9 cellular contexts compared by ENCODE assay signal in the genomic region with DNA sequence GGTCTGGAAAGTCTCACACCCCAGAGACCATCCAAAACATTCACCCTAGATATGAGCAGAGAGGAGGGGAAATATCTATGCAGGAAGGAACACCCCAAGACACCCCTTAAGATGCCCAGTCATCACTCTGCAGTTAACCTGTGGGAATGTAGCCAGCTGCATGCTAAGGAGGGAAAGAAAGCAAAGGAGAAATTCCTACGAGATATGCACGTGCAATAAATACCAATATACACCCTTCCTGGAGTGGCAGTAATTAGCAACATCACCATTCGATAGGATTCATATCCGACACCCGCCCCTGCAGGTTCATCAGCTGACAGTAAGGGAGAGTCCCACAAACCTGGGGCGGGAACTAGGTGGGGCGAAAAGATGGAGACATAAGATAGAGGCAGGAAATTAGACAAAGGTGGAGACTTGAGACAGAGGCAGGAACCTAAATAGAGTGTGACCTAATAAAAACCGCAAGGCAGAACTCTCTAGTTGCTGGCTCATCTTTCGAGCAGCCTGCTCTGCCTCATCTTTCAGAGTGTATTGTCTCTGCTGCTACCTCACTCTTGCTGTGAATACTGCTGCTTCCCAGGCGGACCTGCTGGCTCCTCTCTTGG. TPM values are rescaled to one million over a fixed set of nuclear protein-coding genes. Genes with fewer than 3 reads are reported as not detected.
A peak's percentile ranks its signal among the peaks of the same experiment; 100 is the strongest.
DNase-seq lines count a peak whose midpoint lies in the region; ATAC-seq, FAIRE-seq and TF ChIP-seq lines count a peak whose summit lies in the region.
"Had no signal": no experiment of that assay in that cellular context is flagged by ENCODE, and none has a peak within 500 bp of the region (broad histone marks: within the 10 kb centered on the region; RNA-seq: fewer than 3 reads in every experiment).

No MANE protein-coding gene starts in this region.

- POLR2A ChIA-PET in HEK293 (lab: Yijun Ruan, JAX): interaction anchor here (1.1 kb wide), 1 partner anchor 215 kb away, joined by 3 read pairs; a partner anchor contains a TSS
- POLR2A ChIA-PET in K562 (lab: Yijun Ruan, JAX): no interaction called here

- H3K27me3 ChIP-seq in K562 (ENCODE audit: control insufficient read depth in 2 of 2, insufficient read depth in 2 of 2, low read length in 2 of 2): peaks cover 10 to 44% of the 10 kb centered on the region in 2 experiments; a peak in 4 of 5 replicates
- H3K27me3 ChIP-seq in HAP-1 (ENCODE audit: low read depth): 0 out of 2 replicates have a peak, but pooled peaks cover 3% of the 10 kb centered on the region

- DNase-seq in K562 (ENCODE audit: extremely low read depth in 1 of 4, low spot score in 3 of 4) (peak in 2 of 4 experiments; percentile 30 to 31), GM19240 (ENCODE audit: insufficient read length, low spot score) (no peak), HAP-1 (ENCODE audit: low spot score in 2 of 2) (no peak)
- peak; percentile 64 for DNase-seq in stimulated activated CD4-positive, alpha-beta T cell treated with anti-CD3 and anti-CD28 coated beads, Interleukin-15, amount 100 ng/mL, for 24 hours

- no peak for TF ChIP-seq EP300 in K562 (IDR thresholded peaks at IDR 0.05; ENCODE audit: low read length)

- H3K9me1 ChIP-seq in K562 (ENCODE audit: control insufficient read depth, insufficient read depth, low read length): no peaks in the 10 kb centered on the region

- TF ChIP-seq CTCF in HEK293 (tag by site-specific recombination; IDR thresholded peaks at IDR 0.05): no peak
- TF ChIP-seq CTCF in K562 (IDR thresholded peaks at IDR 0.05 in 2 of 3, conservative IDR thresholded peaks at IDR 0.05 in 1 of 3; ENCODE audit: insufficient read depth in 2 of 3, low read depth in 1 of 3, low read length in 3 of 3): no peak

- CTCF ChIA-PET in HEK293 (lab: Yijun Ruan, JAX): interaction anchor here (0.6 to 1.1 kb wide), 2 partner anchors 58 to 136 kb away, joined by 3 read pairs; no protein-coding TSS in a partner anchor
- CTCF ChIA-PET in K562 (lab: Yijun Ruan, JAX; ENCODE audit: low intra/inter-chr PET ratio): no interaction called here

- H3K4me3 Mint-ChIP-seq in T-helper 1 cell treated with Interleukin-12 subunit alpha and Interleukin-12 subunit beta and Interleukin-4 antibody, amounts not matched to agents 30 μg/mL and 1 μg/mL, for 36 hours: no peak overlapping the region

- in situ Hi-C loops in K562 (cut with MboI): loop anchor here (5.0 kb wide), 1 partner anchor 83 kb away; no protein-coding TSS in a partner anchor
- in situ Hi-C loops in HAP-1 (cut with MboI; ENCODE audit: low sequenced_read_pairs): no loop called here

- no peaks in the 10 kb centered on the region for H3K79me2 ChIP-seq in K562 (ENCODE audit: control insufficient read depth, insufficient read depth, low read length)

- WGBS in K562 (ENCODE audit: insufficient coverage, low coverage, missing lambda C conversion rate): 1% methylated on average over 10 of the region's 10 CpGs

- H4K20me1 ChIP-seq in K562 (replicated peaks; ENCODE audit: control insufficient read depth, insufficient read depth, low read length): 0 out of 2 replicates have a peak, but pooled peaks cover 9% of the 10 kb centered on the region

- no peak overlapping the region for H3K9ac ChIP-seq in K562 (ENCODE audit: insufficient read depth in 1 of 2, low read depth in 2 of 2, low read length in 2 of 2)

- H3K4me2 ChIP-seq in K562 (ENCODE audit: insufficient read depth, low read length): no peak overlapping the region

- peaks cover 20% of the 10 kb centered on the region for H3K27me3 Mint-ChIP-seq in T-helper 1 cell treated with Interleukin-12 subunit alpha and Interleukin-12 subunit beta and Interleukin-4 antibody, amounts not matched to agents 30 μg/mL and 1 μg/mL, for 36 hours (ENCODE audit: low read depth)

- H3K36me3 Mint-ChIP-seq in T-helper 1 cell treated with Interleukin-12 subunit alpha and Interleukin-12 subunit beta and Interleukin-4 antibody, amounts not matched to agents 30 μg/mL and 1 μg/mL, for 36 hours (ENCODE audit: low read depth): no peaks in the 10 kb centered on the region

- no peak overlapping the region for H2AFZ ChIP-seq in K562 (ENCODE audit: low read depth, low read length)

- H3K4me1 ChIP-seq in HEK293 (ENCODE audit: control insufficient read depth, insufficient read depth, low read length) (peaks cover 13% of the 10 kb centered on the region), K562 (replicated peaks in 1 of 2; ENCODE audit: control insufficient read depth in 2 of 2, insufficient read depth in 2 of 2, low read length in 2 of 2) (no peaks in the 10 kb centered on the region; a peak in 1 of 5 replicates), HAP-1 (no peaks in the 10 kb centered on the region)

- H3K4me1 Mint-ChIP-seq in T-helper 1 cell treated with Interleukin-12 subunit alpha and Interleukin-12 subunit beta and Interleukin-4 antibody, amounts not matched to agents 30 μg/mL and 1 μg/mL, for 36 hours (ENCODE audit: low read depth): peaks cover 35% of the 10 kb centered on the region

- no peak for TF ChIP-seq RAD21 in K562 (CRISPR knock-in tag; conservative IDR thresholded peaks at IDR 0.05 in 1 of 2, IDR thresholded peaks at IDR 0.05 in 1 of 2)

- no peak overlapping the region for H3K4me3 ChIP-seq in HEK293 (ENCODE audit: low read depth, low read length)
- H3K4me3 ChIP-seq in K562: no peak overlapping the region
- no peak overlapping the region for H3K4me3 ChIP-seq in HAP-1
- H3K4me3 ChIP-seq: lung had no signal

- H3K9me3 ChIP-seq in HEK293 (ENCODE audit: control insufficient read depth, insufficient read depth, low read depth, low read length) (no peaks in the 10 kb centered on the region), K562 (replicated peaks; ENCODE audit: control insufficient read depth, insufficient read depth, low read depth, low read length) (no peaks in the 10 kb centered on the region), HAP-1 (no peaks in the 10 kb centered on the region)

- intact Hi-C loops in K562 (cut with micrococcal nuclease): no loop called here

- no TSS peak for BruUV-seq in K562 (replicated peaks; lab: Mats Ljungman, UMichigan)

- ATAC-seq in K562 (peak; percentile 68), HG03280 (IDR thresholded peaks at IDR 0.05; ENCODE audit: unreplicated experiment) (no peak), GM21825 (IDR thresholded peaks at IDR 0.05; ENCODE audit: unreplicated experiment) (no peak)

- no peak for FAIRE-seq in K562 (lab: Jason Lieb, UNC)

- no peak overlapping the region for H3K27ac ChIP-seq in HEK293 (ENCODE audit: extremely low read depth, low read depth, low read length)
- no peak overlapping the region for H3K27ac ChIP-seq in K562 (ENCODE audit: extremely low read depth, low read depth, low read length)

- no peaks in the 10 kb centered on the region for H3K9me3 Mint-ChIP-seq in T-helper 1 cell treated with Interleukin-12 subunit alpha and Interleukin-12 subunit beta and Interleukin-4 antibody, amounts not matched to agents 30 μg/mL and 1 μg/mL, for 36 hours

- no peak for TF ChIP-seq POLR2A in K562 (conservative IDR thresholded peaks at IDR 0.05)

- peak overlapping the region; percentile 36 for H3K27ac Mint-ChIP-seq in T-helper 1 cell treated with Interleukin-12 subunit alpha and Interleukin-12 subunit beta and Interleukin-4 antibody, amounts not matched to agents 30 μg/mL and 1 μg/mL, for 36 hours

- H3K36me3 ChIP-seq in HEK293 (ENCODE audit: control insufficient read depth in 2 of 2, insufficient read depth in 1 of 2, low read length in 2 of 2): no peaks in the 10 kb centered on the region
- H3K36me3 ChIP-seq in K562 (ENCODE audit: control insufficient read depth, insufficient read depth, low read length): no peaks in the 10 kb centered on the region
- no peaks in the 10 kb centered on the region for H3K36me3 ChIP-seq in HAP-1 (replicated peaks)

TF ChIP-seq in HEK293, 187 proteins besides CTCF, POLR2A, EP300 and RAD21 (continues in another document):
- TF ChIP-seq, protein P1, sequence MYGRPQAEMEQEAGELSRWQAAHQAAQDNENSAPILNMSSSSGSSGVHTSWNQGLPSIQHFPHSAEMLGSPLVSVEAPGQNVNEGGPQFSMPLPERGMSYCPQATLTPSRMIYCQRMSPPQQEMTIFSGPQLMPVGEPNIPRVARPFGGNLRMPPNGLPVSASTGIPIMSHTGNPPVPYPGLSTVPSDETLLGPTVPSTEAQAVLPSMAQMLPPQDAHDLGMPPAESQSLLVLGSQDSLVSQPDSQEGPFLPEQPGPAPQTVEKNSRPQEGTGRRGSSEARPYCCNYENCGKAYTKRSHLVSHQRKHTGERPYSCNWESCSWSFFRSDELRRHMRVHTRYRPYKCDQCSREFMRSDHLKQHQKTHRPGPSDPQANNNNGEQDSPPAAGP (tag by site-specific recombination; IDR thresholded peaks at IDR 0.05): peak; percentile 83; the same call in 1 of the 2 replicates
- TF ChIP-seq ZNF785 (tag by site-specific recombination; IDR thresholded peaks at IDR 0.05): no peak

TF ChIP-seq in K562, 482 proteins besides CTCF, POLR2A, EP300 and RAD21 (continues in another document):
- TF ChIP-seq MEF2A (IDR thresholded peaks at IDR 0.05; ENCODE audit: control insufficient read depth, low read depth, low read length) (peak; percentile 73; the same call in 1 of the 2 replicates), JUND (IDR thresholded peaks at IDR 0.05; ENCODE audit: borderline replicate concordance, low read depth, low read length) (no peak), JUND (tag; IDR thresholded peaks at IDR 0.05; ENCODE audit: borderline replicate concordance, low read depth, low read length) (no peak)

RNA-seq across cellular contexts. Expression of a gene that starts 51.5 kb away (rescaled TPM):
- 0.07 TPM in 1 of 2 replicates, not detected in the other for total RNA-seq in K562 (2011; cell fraction: chromatin; rRNA removed; ENCODE audit: low replicate concordance)
- total RNA-seq in K562 (2011; cell fraction: nucleolus; rRNA removed): not detected in 2 replicates
- total RNA-seq in K562 (2011; cell fraction: nucleoplasm; rRNA removed): not detected in 2 replicates
- total RNA-seq in K562 (2014; rRNA removed) (not detected in 2 replicates), K562 (2014; rRNA removed; fragmentation: Illumina TruSeq; extraction: Trizol) (not detected in 2 replicates), K562 (2015; rRNA removed; fragmentation: Illumina TruSeq; extraction: Trizol) (not detected in 2 replicates), K562 (2021) (0.11 and 0.16 TPM in 2 replicates)
- polyA plus RNA-seq in K562 (2011; rRNA removed) (0.04 TPM in 1 of 2 replicates, not detected in the other), K562 (2014; fragmentation: Illumina TruSeq; extraction: Trizol) (not detected in 2 replicates), K562 (2014; fragmentation: Nextera tagmentation; extraction: Ambion mirVana) (not detected), K562 (2014; rRNA removed) (not detected in 2 replicates)
- 0.06 and 0.16 TPM in 2 replicates for polyA plus RNA-seq in K562 (2011; cell fraction: cytosol; rRNA removed)
- polyA plus RNA-seq in K562 (2011; cell fraction: nucleus; rRNA removed): 0.16 and 0.25 TPM in 2 replicates
- polyA plus RNA-seq in K562 (2012): 0.08 TPM in 1 of 2 replicates, not detected in the other
- polyA minus RNA-seq in K562 (2011; rRNA and poly(A)+ RNA removed): not detected in 2 replicates
- 2.6 TPM in 1 of 2 replicates, not detected in the other for polyA minus RNA-seq in K562 (2011; cell fraction: cytosol; rRNA and poly(A)+ RNA removed)
- under 0.01 and 0.27 TPM in 2 replicates for polyA minus RNA-seq in K562 (2011; cell fraction: nucleus; rRNA and poly(A)+ RNA removed)
